ENCODE assay signal across 34 cellular contexts in genomic region chr6:5776104-5776503, GRCh38.
"Had no signal": no experiment of that assay in that cellular context is flagged by ENCODE, and none has a peak within 500 bp of the region (broad histone marks: within the 10 kb centered on the region; RNA-seq: fewer than 3 reads in every experiment).

No MANE protein-coding gene starts in this region.

- H2AFZ ChIP-seq: PC-9 had no signal

- ATAC-seq: activated CD8-positive, alpha-beta memory T cell treated with anti-CD3 and anti-CD28 coated beads, Interleukin-2, amount 10 ng/mL, durations not matched to agents 7 days and 5 days; Right ventricle myocardium inferior; SK-N-SH treated with all-trans-retinoic acid at 6 μM for 48 hours had no signal

- DNase-seq: activated CD4-positive, alpha-beta memory T cell treated with anti-CD3 and anti-CD28 coated beads, Interleukin-2, amount 10 ng/mL, durations not matched to agents 7 days and 5 days; activated CD4-positive, alpha-beta T cell treated with anti-CD3 and anti-CD28 coated beads for 1 hour; activated CD4-positive, alpha-beta T cell treated with anti-CD3 and anti-CD28 coated beads for 48 hours; activated CD4-positive, CD25-positive, alpha-beta regulatory T cell; activated CD8-positive, alpha-beta memory T cell treated with anti-CD3 and anti-CD28 coated beads for 24 hours; activated CD8-positive, alpha-beta memory T cell treated with anti-CD3 and anti-CD28 coated beads, Interleukin-2, amount 10 ng/mL, durations not matched to agents 7 days and 5 days; activated CD8-positive, alpha-beta memory T cell treated with anti-CD3 and anti-CD28 coated beads, Interleukin-2, amount 50 U/mL, for 48 hours; activated effector memory CD4-positive, alpha-beta T cell treated with Interleukin-2 at 50 U/mL for 16 hours; activated naive CD4-positive, alpha-beta T cell treated with anti-CD3 and anti-CD28 coated beads, Interleukin-2, amount 50 U/mL, for 16 hours; activated naive CD8-positive, alpha-beta T cell treated with anti-CD3 and anti-CD28 coated beads for 36 hours; activated T-cell treated with anti-CD3 and anti-CD28 coated beads, Interleukin-2, amount 50 U/mL, for 48 hours; amniotic stem cell; aorta; brain microvascular endothelial cell; central memory CD4-positive, alpha-beta T cell; Kasumi-1; MG63; NCI-H1048; NCI-H1105 treated with DMSO at 0.1 percent for 48 hours; NCI-H1436; NCI-H1930; NCI-H2081 treated with DMSO at 0.1 percent for 48 hours; NCI-H226; NCI-H69; PC-9; SIG-M5; SW 1271; T-helper 1 cell; T-helper 2 cell; T-helper 9 cell; WERI-Rb-1 had no signal

- H3K36me3 ChIP-seq: brain microvascular endothelial cell, MG63 had no signal

- H3K4me3 ChIP-seq: MG63, PC-9 had no signal

- H3K27ac ChIP-seq: brain microvascular endothelial cell, PC-9, RWPE1 had no signal

- H3K4me2 ChIP-seq: PC-9 had no signal

- H3K27me3 ChIP-seq: brain microvascular endothelial cell, MG63 had no signal

- H3K9me3 ChIP-seq: MG63 had no signal
